In the genomic region with DNA sequence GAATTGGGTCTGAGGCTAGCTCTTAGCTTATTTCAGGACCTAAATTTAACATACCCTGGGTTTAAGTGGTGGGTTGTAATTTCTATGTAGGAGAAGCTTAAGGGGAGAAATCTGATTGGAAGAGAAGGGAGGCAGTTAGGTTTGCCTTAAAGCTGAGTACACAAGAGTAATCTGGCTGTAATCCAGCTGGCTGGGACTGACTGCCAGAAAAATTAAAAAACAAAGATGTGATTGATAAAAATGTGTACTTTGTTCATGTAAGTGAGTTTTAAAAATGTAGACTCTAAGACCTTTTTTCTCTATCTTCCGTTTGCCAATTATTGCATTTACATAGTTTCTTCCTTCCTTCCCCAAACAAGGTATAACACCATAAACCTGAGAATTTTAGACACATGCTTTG, we compare ENCODE assay signal across 8 cellular contexts. TPM values are rescaled to one million over a fixed set of nuclear protein-coding genes. Genes with fewer than 3 reads are reported as not detected.
A peak's percentile ranks its signal among the peaks of the same experiment; 100 is the strongest.
DNase-seq lines count a peak whose midpoint lies in the region; ATAC-seq and TF ChIP-seq lines count a peak whose summit lies in the region.
"Had no signal": no experiment of that assay in that cellular context is flagged by ENCODE, and none has a peak within 500 bp of the region (broad histone marks: within the 10 kb centered on the region; RNA-seq: fewer than 3 reads in every experiment).

No MANE protein-coding gene starts in this region.

- peak; percentile 73 for DNase-seq in DMS153 (lab: John Stamatoyannopoulos, UW)
- peak; percentile 37 for DNase-seq in NCI-H82 treated with DMSO at 0.1 percent for 48 hours (lab: John Stamatoyannopoulos, UW; ENCODE audit: unreplicated experiment)
- DNase-seq in iris pigment epithelial cell (ENCODE audit: low read depth): peak; percentile 60
- DNase-seq in uterus: no peak
- no peak for DNase-seq in AG08395 (ENCODE audit: low spot score)
- DNase-seq: activated CD4-positive, alpha-beta T cell treated with anti-CD3 and anti-CD28 coated beads, Interleukin-2, amount 50 U/mL, for 48 hours; CD4-positive, CD25-positive, alpha-beta regulatory T cell had no signal

- ATAC-seq in GM21723 (IDR thresholded peaks at IDR 0.05; ENCODE audit: unreplicated experiment): no peak

- no peak for TF ChIP-seq CTCF in uterus (IDR thresholded peaks at IDR 0.05)

- no peaks in the 10 kb centered on the region for H3K36me3 ChIP-seq in uterus

- TF ChIP-seq POLR2A in uterus (IDR thresholded peaks at IDR 0.05): no peak

- peak overlapping the region in 1 of 2 donors; percentile 16 for H3K27ac ChIP-seq in uterus

- no peaks in the 10 kb centered on the region for H3K9me3 ChIP-seq in uterus

- no peaks in the 10 kb centered on the region for H3K4me1 ChIP-seq in uterus

- H3K4me3 ChIP-seq in uterus: no peak overlapping the region

- intact Hi-C loops in uterus (cut with DNase I; ENCODE audit: low total_unique reads): no loop called here

- no peaks in the 10 kb centered on the region for H3K27me3 ChIP-seq in uterus

RNA-seq across cellular contexts. Expression of gene MSMP, which starts 17.4 kb away (rescaled TPM):
- not detected for total RNA-seq in uterus
- total RNA-seq: CD4-positive, CD25-positive, alpha-beta regulatory T cell had no signal

RNA-seq across cellular contexts. Expression of gene NPR2, which starts 19.9 kb away (rescaled TPM):
- 10 to 100 TPM in 3 of 4 donors, 1 to 10 TPM in 1; 3.8 to 70.4 (median 31.7) TPM for total RNA-seq in uterus

RNA-seq across cellular contexts. Expression of gene RGP1, which starts 22.4 kb away (rescaled TPM):
- 10 to 100 TPM in 2 of 4 donors, 1 to 10 TPM in 2; 2.0 to 38.1 (median 10.3) TPM for total RNA-seq in uterus

RNA-seq across cellular contexts. Expression of gene GBA2, which starts 22.5 kb away (rescaled TPM):
- 100 to 1,000 TPM in 1 of 4 donors, 10 to 100 TPM in 3; 26.9 to 104 (median 42.1) TPM for total RNA-seq in uterus

RNA-seq across cellular contexts. Expression of gene CREB3, which starts 39.1 kb away (rescaled TPM):
- total RNA-seq in uterus: 100 to 1,000 TPM in 1 of 4 donors, 10 to 100 TPM in 3; 30.5 to 105 (median 47.2) TPM

Comparison
In these comparisons a context has a peak if more than half of its experiments do, and no peak if none do; other contexts are left out.
1. DNase-seq: peak in DMS153 (single experiment), NCI-H82 treated with DMSO at 0.1 percent for 48 hours (single experiment) and iris pigment epithelial cell (single experiment); none in uterus (0 of 2) and AG08395 (single experiment).